ENCODE assay signal across 1 cellular context in genomic region chr12:89166525-89166934, GRCh38.
A peak's percentile ranks its signal among the peaks of the same experiment; 100 is the strongest.
TF ChIP-seq lines count a peak whose summit lies in the region.

No MANE protein-coding gene starts in this region.

TF ChIP-seq in GM12878, 131 proteins besides CTCF, POLR2A, EP300 and RAD21 (continued from another document):
- TF ChIP-seq, protein P1, sequence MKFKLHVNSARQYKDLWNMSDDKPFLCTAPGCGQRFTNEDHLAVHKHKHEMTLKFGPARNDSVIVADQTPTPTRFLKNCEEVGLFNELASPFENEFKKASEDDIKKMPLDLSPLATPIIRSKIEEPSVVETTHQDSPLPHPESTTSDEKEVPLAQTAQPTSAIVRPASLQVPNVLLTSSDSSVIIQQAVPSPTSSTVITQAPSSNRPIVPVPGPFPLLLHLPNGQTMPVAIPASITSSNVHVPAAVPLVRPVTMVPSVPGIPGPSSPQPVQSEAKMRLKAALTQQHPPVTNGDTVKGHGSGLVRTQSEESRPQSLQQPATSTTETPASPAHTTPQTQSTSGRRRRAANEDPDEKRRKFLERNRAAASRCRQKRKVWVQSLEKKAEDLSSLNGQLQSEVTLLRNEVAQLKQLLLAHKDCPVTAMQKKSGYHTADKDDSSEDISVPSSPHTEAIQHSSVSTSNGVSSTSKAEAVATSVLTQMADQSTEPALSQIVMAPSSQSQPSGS (IDR thresholded peaks at IDR 0.05; ENCODE audit: low read length) = peak; percentile 46; the same call in 1 of the 2 replicates
- TF ChIP-seq CBX5 (IDR thresholded peaks at IDR 0.05; ENCODE audit: low read depth) (0 out of 2 replicates have a peak, but pooled peaks have one; percentile 61), IRF4 (IDR thresholded peaks at IDR 0.05; ENCODE audit: low read depth, low read length) (peak; percentile 66; the same call in 1 of the 2 replicates), DPF2 (IDR thresholded peaks at IDR 0.05) (peak; percentile 74), ZNF217 (IDR thresholded peaks at IDR 0.05) (peak; percentile 73; the same call in 1 of the 2 replicates), MEF2B (IDR thresholded peaks at IDR 0.05; ENCODE audit: partially characterized antibody, poor library complexity, severe bottlenecking) (peak; percentile 66), PKNOX1 (IDR thresholded peaks at IDR 0.05) (peak; percentile 10; the same call in 1 of the 2 replicates), NFIC (IDR thresholded peaks at IDR 0.05; ENCODE audit: low read depth, low read length) (peak; percentile 68; the same call in 1 of the 2 replicates), FOXM1 (IDR thresholded peaks at IDR 0.05; ENCODE audit: low read depth, low read length) (peak; percentile 65; the same call in 1 of the 2 replicates), ZNF24 (IDR thresholded peaks at IDR 0.05) (0 out of 2 replicates have a peak, but pooled peaks have one; percentile 21), ATF7 (IDR thresholded peaks at IDR 0.05; ENCODE audit: low read depth) (peak; percentile 52; the same call in 1 of the 2 replicates)
- TF ChIP-seq, protein P2, sequence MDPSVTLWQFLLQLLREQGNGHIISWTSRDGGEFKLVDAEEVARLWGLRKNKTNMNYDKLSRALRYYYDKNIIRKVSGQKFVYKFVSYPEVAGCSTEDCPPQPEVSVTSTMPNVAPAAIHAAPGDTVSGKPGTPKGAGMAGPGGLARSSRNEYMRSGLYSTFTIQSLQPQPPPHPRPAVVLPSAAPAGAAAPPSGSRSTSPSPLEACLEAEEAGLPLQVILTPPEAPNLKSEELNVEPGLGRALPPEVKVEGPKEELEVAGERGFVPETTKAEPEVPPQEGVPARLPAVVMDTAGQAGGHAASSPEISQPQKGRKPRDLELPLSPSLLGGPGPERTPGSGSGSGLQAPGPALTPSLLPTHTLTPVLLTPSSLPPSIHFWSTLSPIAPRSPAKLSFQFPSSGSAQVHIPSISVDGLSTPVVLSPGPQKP (IDR thresholded peaks at IDR 0.05; ENCODE audit: low read depth, low read length) = no peak
